17 cellular contexts compared by ENCODE assay signal in genomic region chr4:56723831-56724230, GRCh38. TPM values are rescaled to one million over a fixed set of nuclear protein-coding genes. Genes with fewer than 3 reads are reported as not detected.
A peak's percentile ranks its signal among the peaks of the same experiment; 100 is the strongest.
DNase-seq lines count a peak whose midpoint lies in the region; ATAC-seq lines count a peak whose summit lies in the region.
"Had no signal": no experiment of that assay in that cellular context is flagged by ENCODE, and none has a peak within 500 bp of the region (broad histone marks: within the 10 kb centered on the region; RNA-seq: fewer than 3 reads in every experiment).

No MANE protein-coding gene starts in this region.

- POLR2A ChIA-PET in activated CD4-positive, alpha-beta memory T cell treated with anti-CD3 and anti-CD28 coated beads for 36 hours (lab: Charles Lee): interaction anchor here (0.7 to 1.4 kb wide), 3 partner anchors 34 to 82 kb away, joined by 3 to 8 read pairs (median 3); no protein-coding TSS in a partner anchor
- POLR2A ChIA-PET in activated CD4-positive, alpha-beta memory T cell treated with anti-CD3 and anti-CD28 coated beads, Interleukin-2, amount 10 ng/mL, durations not matched to agents 7 days and 5 days (lab: Charles Lee): no interaction called here

- intact Hi-C loops in activated CD4-positive, alpha-beta memory T cell treated with anti-CD3 and anti-CD28 coated beads for 36 hours (cut with micrococcal nuclease): loop anchor here (1.0 to 5.0 kb wide), 6 partner anchors 33 to 93 kb away; no protein-coding TSS in a partner anchor

- DNase-seq in activated CD4-positive, alpha-beta memory T cell treated with anti-CD3 and anti-CD28 coated beads for 36 hours: no peak
- DNase-seq in activated CD4-positive, alpha-beta memory T cell treated with anti-CD3 and anti-CD28 coated beads, Interleukin-2, amount 10 ng/mL, durations not matched to agents 7 days and 5 days: no peak
- DNase-seq in stimulated activated naive CD8-positive, alpha-beta T cell treated with anti-CD3 and anti-CD28 coated beads, Interleukin-15, amount 100 ng/mL, for 72 hours: no peak
- no peak for DNase-seq in stimulated activated naive CD8-positive, alpha-beta T cell treated with anti-CD3 and anti-CD28 coated beads, Interleukin-15, Interleukin-2, amounts not matched to agents 100 U/mL and 50 U/mL, for 24 hours
- DNase-seq in H4 (ENCODE audit: low spot score) (no peak), DMS114 treated with DMSO at 0.1 percent for 48 hours (lab: John Stamatoyannopoulos, UW; ENCODE audit: unreplicated experiment) (no peak), AG08395 (ENCODE audit: low spot score) (no peak)
- DNase-seq: DND-41, MG63, NCI-H1092, NCI-H2081 treated with DMSO at 0.1 percent for 48 hours, NCI-H510A, NCI-H774, RPMI8226 had no signal

- no peak overlapping the region for H3K4me3 Mint-ChIP-seq in activated CD4-positive, alpha-beta memory T cell treated with anti-CD3 and anti-CD28 coated beads for 36 hours
- no peak overlapping the region for H3K4me3 Mint-ChIP-seq in activated CD4-positive, alpha-beta memory T cell treated with anti-CD3 and anti-CD28 coated beads, Interleukin-2, amount 10 ng/mL, durations not matched to agents 7 days and 5 days
- H3K4me3 Mint-ChIP-seq in stimulated activated naive CD8-positive, alpha-beta T cell treated with anti-CD3 and anti-CD28 coated beads, Interleukin-15, amount 100 ng/mL, for 72 hours: no peak overlapping the region
- H3K4me3 Mint-ChIP-seq: GM23338 had no signal

- no peaks in the 10 kb centered on the region for H3K9me3 Mint-ChIP-seq in activated CD4-positive, alpha-beta memory T cell treated with anti-CD3 and anti-CD28 coated beads for 36 hours
- H3K9me3 Mint-ChIP-seq in activated CD4-positive, alpha-beta memory T cell treated with anti-CD3 and anti-CD28 coated beads, Interleukin-2, amount 10 ng/mL, durations not matched to agents 7 days and 5 days: no peaks in the 10 kb centered on the region
- H3K9me3 Mint-ChIP-seq in stimulated activated naive CD8-positive, alpha-beta T cell treated with anti-CD3 and anti-CD28 coated beads, Interleukin-15, amount 100 ng/mL, for 72 hours: no peaks in the 10 kb centered on the region
- H3K9me3 Mint-ChIP-seq: GM23338 had no signal

- peaks cover 1% of the 10 kb centered on the region for H3K27me3 Mint-ChIP-seq in activated CD4-positive, alpha-beta memory T cell treated with anti-CD3 and anti-CD28 coated beads for 36 hours
- peaks cover 2% of the 10 kb centered on the region for H3K27me3 Mint-ChIP-seq in activated CD4-positive, alpha-beta memory T cell treated with anti-CD3 and anti-CD28 coated beads, Interleukin-2, amount 10 ng/mL, durations not matched to agents 7 days and 5 days
- H3K27me3 Mint-ChIP-seq in stimulated activated naive CD8-positive, alpha-beta T cell treated with anti-CD3 and anti-CD28 coated beads, Interleukin-15, amount 100 ng/mL, for 72 hours: no peaks in the 10 kb centered on the region

- no peaks in the 10 kb centered on the region for H3K36me3 Mint-ChIP-seq in activated CD4-positive, alpha-beta memory T cell treated with anti-CD3 and anti-CD28 coated beads for 36 hours
- H3K36me3 Mint-ChIP-seq in activated CD4-positive, alpha-beta memory T cell treated with anti-CD3 and anti-CD28 coated beads, Interleukin-2, amount 10 ng/mL, durations not matched to agents 7 days and 5 days (ENCODE audit: low read depth): no peaks in the 10 kb centered on the region

- H3K27ac Mint-ChIP-seq in activated CD4-positive, alpha-beta memory T cell treated with anti-CD3 and anti-CD28 coated beads for 36 hours: peak overlapping the region; percentile 80
- H3K27ac Mint-ChIP-seq in activated CD4-positive, alpha-beta memory T cell treated with anti-CD3 and anti-CD28 coated beads, Interleukin-2, amount 10 ng/mL, durations not matched to agents 7 days and 5 days: no peak overlapping the region
- no peak overlapping the region for H3K27ac Mint-ChIP-seq in stimulated activated naive CD8-positive, alpha-beta T cell treated with anti-CD3 and anti-CD28 coated beads, Interleukin-15, amount 100 ng/mL, for 72 hours
- H3K27ac Mint-ChIP-seq: GM23338 had no signal

- H3K4me1 Mint-ChIP-seq in activated CD4-positive, alpha-beta memory T cell treated with anti-CD3 and anti-CD28 coated beads for 36 hours (ENCODE audit: low read depth): peaks cover 23% of the 10 kb centered on the region
- peaks cover 15% of the 10 kb centered on the region for H3K4me1 Mint-ChIP-seq in activated CD4-positive, alpha-beta memory T cell treated with anti-CD3 and anti-CD28 coated beads, Interleukin-2, amount 10 ng/mL, durations not matched to agents 7 days and 5 days
- H3K4me1 Mint-ChIP-seq in stimulated activated naive CD8-positive, alpha-beta T cell treated with anti-CD3 and anti-CD28 coated beads, Interleukin-15, amount 100 ng/mL, for 72 hours: peaks cover 8% of the 10 kb centered on the region

- CTCF ChIA-PET in activated CD4-positive, alpha-beta memory T cell treated with anti-CD3 and anti-CD28 coated beads for 36 hours (lab: Charles Lee): interaction anchor here (0.8 to 1.9 kb wide), 3 partner anchors 18 to 84 kb away, joined by 3 to 5 read pairs (median 3); no protein-coding TSS in a partner anchor
- CTCF ChIA-PET in activated CD4-positive, alpha-beta memory T cell treated with anti-CD3 and anti-CD28 coated beads, Interleukin-2, amount 10 ng/mL, durations not matched to agents 7 days and 5 days (lab: Charles Lee): interaction anchor here (0.9 kb wide), 1 partner anchor 180 kb away, joined by 3 read pairs; no protein-coding TSS in a partner anchor

- ATAC-seq in stimulated activated naive CD8-positive, alpha-beta T cell treated with anti-CD3 and anti-CD28 coated beads, Interleukin-15, amount 100 ng/mL, for 72 hours: peak; percentile 39
- ATAC-seq in stimulated activated naive CD8-positive, alpha-beta T cell treated with anti-CD3 and anti-CD28 coated beads, Interleukin-15, Interleukin-2, amounts not matched to agents 100 U/mL and 50 U/mL, for 24 hours: no peak
- peak; percentile 50 for ATAC-seq in esophagus mucosa
- ATAC-seq: GM23338 had no signal

RNA-seq across cellular contexts. Expression of gene HOPX, which starts 42.7 kb away (rescaled TPM):
- total RNA-seq in activated CD4-positive, alpha-beta memory T cell treated with anti-CD3 and anti-CD28 coated beads for 36 hours: 100 to 1,000 TPM; 124 to 126 TPM
- 100 to 1,000 TPM; 206 to 215 TPM for total RNA-seq in activated CD4-positive, alpha-beta memory T cell treated with anti-CD3 and anti-CD28 coated beads, Interleukin-2, amount 10 ng/mL, durations not matched to agents 7 days and 5 days
- total RNA-seq in esophagus mucosa: 249 TPM
- total RNA-seq in H4 (2014; rRNA removed; shearing (Covaris generic)): not detected in 2 replicates
- total RNA-seq: A172, GM23338 had no signal

Comparison
In these comparisons a context has a peak if more than half of its experiments do, and no peak if none do; other contexts are left out.
1. RNA of gene HOPX, which starts 42.7 kb away (total RNA-seq): 249 TPM in esophagus mucosa (single experiment), 206 to 215 TPM in activated CD4-positive, alpha-beta memory T cell treated with anti-CD3 and anti-CD28 coated beads, Interleukin-2, amount 10 ng/mL, durations not matched to agents 7 days and 5 days and 124 to 126 TPM in activated CD4-positive, alpha-beta memory T cell treated with anti-CD3 and anti-CD28 coated beads for 36 hours; not detected in H4; every median in the first group is over 100 times any median in the second.